ENCODE assay signal across 21 cellular contexts in the genomic region with DNA sequence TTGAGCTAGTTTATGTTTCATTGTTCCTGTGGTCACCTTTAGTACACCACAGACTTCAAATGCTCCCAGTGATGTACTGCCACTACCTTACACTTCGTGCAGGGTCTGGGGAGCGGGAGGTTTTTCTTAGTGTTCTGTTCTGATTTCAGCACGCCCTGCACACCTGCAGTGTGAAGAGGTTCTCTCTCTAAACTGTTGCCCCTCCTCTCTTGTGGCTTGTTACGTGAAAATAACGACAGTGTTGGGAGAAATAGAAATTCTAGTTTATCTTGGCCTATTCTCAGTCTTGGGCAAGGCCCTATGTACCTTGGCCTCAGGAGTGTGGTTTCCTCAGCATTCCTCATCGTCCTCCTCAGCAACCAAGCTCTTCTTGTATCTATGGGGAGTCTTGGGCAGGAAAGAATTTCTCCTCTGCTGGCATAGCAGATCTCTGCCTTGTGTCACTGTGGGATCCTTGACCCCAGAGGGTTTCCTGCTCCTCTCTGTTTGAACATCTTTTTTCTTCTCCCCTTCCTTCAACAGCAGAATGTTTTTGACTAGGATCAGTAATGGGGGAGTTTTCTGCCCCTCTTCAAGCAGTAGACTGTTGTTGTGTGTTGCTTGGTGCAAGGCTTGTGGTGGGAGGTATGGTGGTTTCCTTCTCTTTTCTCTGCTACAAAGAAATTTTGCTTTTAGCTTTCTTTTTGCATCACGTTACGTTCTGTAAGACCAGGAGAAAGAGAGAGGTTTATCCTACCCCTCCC. TPM values are rescaled to one million over a fixed set of nuclear protein-coding genes. Genes with fewer than 3 reads are reported as not detected.
DNase-seq lines count a peak whose midpoint lies in the region; ATAC-seq, FAIRE-seq and TF ChIP-seq lines count a peak whose summit lies in the region.
"Had no signal": no experiment of that assay in that cellular context is flagged by ENCODE, and none has a peak within 500 bp of the region (broad histone marks: within the 10 kb centered on the region; RNA-seq: fewer than 3 reads in every experiment).

No MANE protein-coding gene starts in this region.

- SMC1A ChIA-PET in GM12878 (lab: Charles Lee; ENCODE audit: uncharacterized antibody, unreplicated experiment): interaction anchor here (0.7 to 1.5 kb wide), 4 partner anchors 8 to 189 kb away, joined by 3 to 5 read pairs (median 3); no protein-coding TSS in a partner anchor

- no peak for TF ChIP-seq EP300 in GM12878 (IDR thresholded peaks at IDR 0.05; ENCODE audit: borderline replicate concordance in 1 of 2, control insufficient read depth in 1 of 2, low read depth in 2 of 2, low read length in 2 of 2)

- POLR2A ChIA-PET in CD8-positive, alpha-beta memory T cell (lab: Charles Lee): interaction anchor here (0.5 to 1.4 kb wide), 12 partner anchors 9 to 797 kb away, joined by 3 to 6 read pairs (median 4); a partner anchor contains a TSS
- POLR2A ChIA-PET in GM12878 (lab: Charles Lee): no interaction called here

- TF ChIP-seq CTCF in Loucy (conservative IDR thresholded peaks at IDR 0.05; ENCODE audit: low read length): no peak
- no peak for TF ChIP-seq CTCF in GM12878 (IDR thresholded peaks at IDR 0.05 in 2 of 3, conservative IDR thresholded peaks at IDR 0.05 in 1 of 3; ENCODE audit: control insufficient read depth in 2 of 3, extremely low read depth in 1 of 3, insufficient read depth in 1 of 3, low read depth in 3 of 3, low read length in 3 of 3)
- TF ChIP-seq CTCF in neural progenitor cell (IDR thresholded peaks at IDR 0.05): no peak
- no peak for TF ChIP-seq CTCF in left ventricle myocardium inferior (IDR thresholded peaks at IDR 0.05; ENCODE audit: borderline replicate concordance)

- RAD21 ChIA-PET in GM12878 (lab: Charles Lee; ENCODE audit: unreplicated experiment): no interaction called here

- WGBS in GM12878 (ENCODE audit: insufficient coverage, insufficient replicate concordance, low lambda C conversion rate, missing lambda C conversion rate): 66% methylated on average over 7 of the region's 8 CpGs

- no TSS peak for BruUV-seq in GM12878 (replicated peaks; lab: Mats Ljungman, UMichigan)

- ATAC-seq in GM12878 (no peak), GM19397 (IDR thresholded peaks at IDR 0.05; ENCODE audit: unreplicated experiment) (no peak)
- ATAC-seq: body of pancreas, foreskin keratinocyte, HCT116 had no signal

- peak overlapping the region; percentile 83 to 91 (median 90) for H3K4me3 Mint-ChIP-seq in CD8-positive, alpha-beta memory T cell
- no peak overlapping the region for H3K4me3 Mint-ChIP-seq in neural progenitor cell

- H3K36me3 Mint-ChIP-seq in CD8-positive, alpha-beta memory T cell: peaks cover 11 to 31% (median 24%) of the 10 kb centered on the region in 3 donors
- no peaks in the 10 kb centered on the region for H3K36me3 Mint-ChIP-seq in neural progenitor cell

- CTCF ChIA-PET in CD8-positive, alpha-beta memory T cell (lab: Charles Lee): interaction anchor here (0.9 to 1.8 kb wide), 8 partner anchors 9 to 318 kb away, joined by 3 to 4 read pairs (median 3); no protein-coding TSS in a partner anchor
- CTCF ChIA-PET in GM12878 (lab: Yijun Ruan, JAX): interaction anchor here (0.9 kb wide), 1 partner anchor 12 kb away, joined by 4 read pairs; no protein-coding TSS in a partner anchor

- no peak for TF ChIP-seq RAD21 in GM12878 (IDR thresholded peaks at IDR 0.05; ENCODE audit: insufficient read depth, low read depth, low read length)

- H3K4me2 ChIP-seq in Loucy (ENCODE audit: low read depth, low read length, poor library complexity, severe bottlenecking): peak overlapping the region; percentile 29
- no peak overlapping the region for H3K4me2 ChIP-seq in GM12878 (ENCODE audit: control insufficient read depth, insufficient read depth)
- H3K4me2 ChIP-seq in neural progenitor cell: no peak overlapping the region

- intact Hi-C loops in GM12878 (cut with micrococcal nuclease; ENCODE audit: unreplicated experiment) (no loop called here), left ventricle myocardium inferior (cut with micrococcal nuclease) (no loop called here)

- peaks cover 50 to 74% (median 69%) of the 10 kb centered on the region in 3 donors for H3K4me1 Mint-ChIP-seq in CD8-positive, alpha-beta memory T cell
- peaks cover 6% of the 10 kb centered on the region for H3K4me1 Mint-ChIP-seq in neural progenitor cell

- no peaks in the 10 kb centered on the region for H3K9me2 ChIP-seq in Loucy (replicated peaks; ENCODE audit: low read depth, low read length)

- peak overlapping the region; percentile 94 for H3K27ac ChIP-seq in CD8-positive, alpha-beta memory T cell (ENCODE audit: low read depth, low read length)
- H3K27ac ChIP-seq in GM12878 (ENCODE audit: control insufficient read depth, insufficient read depth) (peak overlapping the region; percentile 55), neural progenitor cell (no peak overlapping the region), left ventricle myocardium inferior (replicated peaks) (no peak overlapping the region)
- H3K27ac ChIP-seq: body of pancreas, coronary artery, foreskin keratinocyte had no signal

- H3K79me2 ChIP-seq in Loucy (ENCODE audit: insufficient read depth, low read length): no peaks in the 10 kb centered on the region
- no peaks in the 10 kb centered on the region; the same call in 1 of the 2 replicates for H3K79me2 ChIP-seq in GM12878 (ENCODE audit: control insufficient read depth, insufficient read depth, low read length)
- no peaks in the 10 kb centered on the region for H3K79me2 ChIP-seq in neural progenitor cell (ENCODE audit: low read depth)

- H3K9me3 Mint-ChIP-seq in CD8-positive, alpha-beta memory T cell: peaks cover 2 to 13% (median 8%) of the 10 kb centered on the region in 5 donors
- H3K9me3 Mint-ChIP-seq in neural progenitor cell: peaks cover 2% of the 10 kb centered on the region

- no peaks in the 10 kb centered on the region for H3K9me3 ChIP-seq in CD8-positive, alpha-beta memory T cell (ENCODE audit: low read length)
- H3K9me3 ChIP-seq in Loucy (ENCODE audit: insufficient read depth, low read depth, low read length) (no peaks in the 10 kb centered on the region), GM12878 (replicated peaks; ENCODE audit: control insufficient read depth, insufficient read depth, low read length) (peaks cover 18% of the 10 kb centered on the region), neural progenitor cell (ENCODE audit: low read depth) (no peaks in the 10 kb centered on the region), left ventricle myocardium inferior (replicated peaks) (no peaks in the 10 kb centered on the region)
- H3K9me3 ChIP-seq: body of pancreas, upper lobe of left lung had no signal

- H2AFZ ChIP-seq in Loucy (ENCODE audit: low read length): no peak overlapping the region; the same call in 1 of the 2 replicates
- peak overlapping the region; percentile 33 for H2AFZ ChIP-seq in GM12878 (ENCODE audit: control insufficient read depth, low read depth, low read length)
- peak overlapping the region; percentile 29 for H2AFZ ChIP-seq in neural progenitor cell (replicated peaks)

- peak overlapping the region; percentile 90 to 100 (median 98) for H3K27ac Mint-ChIP-seq in CD8-positive, alpha-beta memory T cell
- H3K27ac Mint-ChIP-seq in neural progenitor cell: peak overlapping the region; percentile 77

- no peak for TF ChIP-seq POLR2A in GM12878 (IDR thresholded peaks at IDR 0.05; ENCODE audit: low read depth, low read length)

- H4K20me1 ChIP-seq in Loucy (ENCODE audit: insufficient read depth, low read length, poor library complexity, severe bottlenecking) (no peaks in the 10 kb centered on the region), GM12878 (ENCODE audit: control insufficient read depth, insufficient read depth) (no peaks in the 10 kb centered on the region), neural progenitor cell (ENCODE audit: low read depth) (no peaks in the 10 kb centered on the region)

- no peak for FAIRE-seq in GM12878 (lab: Jason Lieb, UNC)

- H3K27me3 Mint-ChIP-seq in CD8-positive, alpha-beta memory T cell: peaks cover 0 to 1% of the 10 kb centered on the region in 2 donors
- no peaks in the 10 kb centered on the region for H3K27me3 Mint-ChIP-seq in neural progenitor cell (ENCODE audit: insufficient read depth, low read depth)

- DNase-seq in CD8-positive, alpha-beta memory T cell: peak in 3 of 5 donors; percentile 80 to 92 (median 83)
- no peak for DNase-seq in GM12878 (ENCODE audit: low read depth, low spot score)
- no peak for DNase-seq in neural progenitor cell (ENCODE audit: low spot score)
- no peak for DNase-seq in activated effector memory CD4-positive, alpha-beta T cell treated with Interleukin-2 at 50 U/mL for 16 hours
- DNase-seq in NCI-H1092 treated with DMSO at 0.1 percent for 48 hours (lab: John Stamatoyannopoulos, UW): no peak
- no peak for DNase-seq in left ventricle myocardium inferior
- DNase-seq: activated effector memory CD4-positive, alpha-beta T cell treated with anti-CD3 and anti-CD28 coated beads, Interleukin-2, amount 50 U/mL, for 16 hours; body of pancreas; foreskin keratinocyte; KBM-7; NCI-H1048; NCI-H2081; NCI-H524; OCI-M1; SHP77; stimulated activated CD4-positive, alpha-beta T cell treated with anti-CD3 and anti-CD28 coated beads, Interleukin-15, amount 100 ng/mL, for 24 hours had no signal

- H3K27me3 ChIP-seq in CD8-positive, alpha-beta memory T cell (ENCODE audit: insufficient read depth, low read length, poor library complexity, severe bottlenecking): no peaks in the 10 kb centered on the region
- H3K27me3 ChIP-seq in Loucy (ENCODE audit: insufficient read depth, low read length, poor library complexity, severe bottlenecking): no peaks in the 10 kb centered on the region
- no peaks in the 10 kb centered on the region for H3K27me3 ChIP-seq in GM12878 (replicated peaks in 1 of 2; ENCODE audit: control insufficient read depth in 2 of 2, insufficient read depth in 2 of 2, low read length in 1 of 2)
- H3K27me3 ChIP-seq in neural progenitor cell: no peaks in the 10 kb centered on the region
- peaks cover 18% of the 10 kb centered on the region for H3K27me3 ChIP-seq in left ventricle myocardium inferior (ENCODE audit: low read depth)
- H3K27me3 ChIP-seq: body of pancreas, foreskin keratinocyte, upper lobe of left lung had no signal

- H3K4me1 ChIP-seq in CD8-positive, alpha-beta memory T cell (ENCODE audit: insufficient read depth, low read length): peaks cover 31% of the 10 kb centered on the region
- H3K4me1 ChIP-seq in Loucy (ENCODE audit: insufficient read depth, low read length, poor library complexity, severe bottlenecking) (peaks cover 32% of the 10 kb centered on the region), GM12878 (ENCODE audit: control insufficient read depth, insufficient read depth, low read length) (peaks cover 7% of the 10 kb centered on the region), neural progenitor cell (no peaks in the 10 kb centered on the region), left ventricle myocardium inferior (no peaks in the 10 kb centered on the region)
- H3K4me1 ChIP-seq: body of pancreas, upper lobe of left lung had no signal

- H3F3A ChIP-seq in Loucy (ENCODE audit: low read depth) (no peaks in the 10 kb centered on the region), neural progenitor cell (ENCODE audit: low read depth) (no peaks in the 10 kb centered on the region)

- peak overlapping the region; percentile 54 for H3K4me3 ChIP-seq in CD8-positive, alpha-beta memory T cell (ENCODE audit: low read length)
- H3K4me3 ChIP-seq in Loucy (ENCODE audit: low read length, poor library complexity, severe bottlenecking) (no peak overlapping the region), GM12878 (no peak overlapping the region), neural progenitor cell (no peak overlapping the region), left ventricle myocardium inferior (no peak overlapping the region)
- H3K4me3 ChIP-seq: body of pancreas, coronary artery, upper lobe of left lung had no signal

- in situ Hi-C loops in GM12878 (cut with MboI): no loop called here

- no peaks in the 10 kb centered on the region for H3K36me3 ChIP-seq in CD8-positive, alpha-beta memory T cell (ENCODE audit: insufficient read depth, low read length)
- no peaks in the 10 kb centered on the region for H3K36me3 ChIP-seq in Loucy (ENCODE audit: insufficient read depth, low read length)
- no peaks in the 10 kb centered on the region for H3K36me3 ChIP-seq in GM12878 (ENCODE audit: control insufficient read depth in 2 of 2, insufficient read depth in 2 of 2, low read length in 1 of 2)
- no peaks in the 10 kb centered on the region for H3K36me3 ChIP-seq in neural progenitor cell
- H3K36me3 ChIP-seq in left ventricle myocardium inferior: no peaks in the 10 kb centered on the region
- H3K36me3 ChIP-seq: upper lobe of left lung had no signal

- no peak overlapping the region for H3K9ac ChIP-seq in Loucy (ENCODE audit: low read depth, low read length, poor library complexity, severe bottlenecking)
- no peak overlapping the region; the same call in 1 of the 2 replicates for H3K9ac ChIP-seq in GM12878 (ENCODE audit: control insufficient read depth, insufficient read depth, low read length)
- no peak overlapping the region for H3K9ac ChIP-seq in neural progenitor cell

RNA-seq across cellular contexts. Expression of a gene that starts 48.7 kb away (rescaled TPM):
- 1 to 10 TPM; 1.7 to 2.2 TPM for total RNA-seq in CD8-positive, alpha-beta memory T cell
- 0.58 TPM for polyA plus RNA-seq in CD8-positive, alpha-beta memory T cell
- total RNA-seq in GM12878 (2013; cell fraction: nucleolus; rRNA removed): 1.5 and 3.8 TPM in 2 replicates
- total RNA-seq in GM12878 (2014; rRNA removed) (1.7 and 1.8 TPM in 2 replicates), GM12878 (2014; rRNA removed; fragmentation: Illumina TruSeq; extraction: Trizol) (1.6 and 1.7 TPM in 2 replicates), GM12878 (2021) (0.80 and 1.4 TPM in 2 replicates), neural progenitor cell (ENCODE audit: low replicate concordance) (1.4 and 1.8 TPM in 2 replicates), left ventricle myocardium inferior (0.22 TPM)
- polyA plus RNA-seq in GM12878 (2011; ENCODE audit: low read depth): 6.8 TPM
- polyA plus RNA-seq in GM12878 (2011; rRNA removed) (1.5 and 2.4 TPM in 2 replicates), GM12878 (2014; fragmentation: Illumina TruSeq; extraction: Trizol) (2.2 and 3.0 TPM in 2 replicates), GM12878 (2014; fragmentation: Nextera tagmentation; extraction: Ambion mirVana) (under 1 TPM; 0.29 to 0.34 TPM), GM12878 (2014; rRNA removed) (0.58 and 0.97 TPM in 2 replicates), GM12878 (2016; fragmentation: Nextera tagmentation; extraction: Ambion mirVana) (under 1 TPM in 1 of 2 experiments, not detected in 1; 0.18 TPM)
- 0.22 and 0.52 TPM in 2 replicates for polyA plus RNA-seq in GM12878 (2011; cell fraction: cytosol; rRNA removed)
- 0.32 and 0.46 TPM in 2 replicates for polyA plus RNA-seq in GM12878 (2011; cell fraction: nucleus; rRNA removed)
- polyA plus RNA-seq in GM12878 (2012): 2.8 and 3.1 TPM in 2 replicates
- polyA minus RNA-seq in GM12878 (2011; rRNA and poly(A)+ RNA removed): 0.77 and 3.9 TPM in 2 replicates
- polyA minus RNA-seq in GM12878 (2011; cell fraction: cytosol; rRNA and poly(A)+ RNA removed): 3.3 and 3.9 TPM in 2 replicates
- 0.29 TPM in 1 of 2 replicates, not detected in the other for polyA minus RNA-seq in GM12878 (2011; cell fraction: nucleus; rRNA and poly(A)+ RNA removed)

RNA-seq across cellular contexts. Expression of a gene that starts 59.0 kb away (rescaled TPM):
- 100 to 1,000 TPM; 130 to 138 TPM for total RNA-seq in CD8-positive, alpha-beta memory T cell
- 59.0 TPM for polyA plus RNA-seq in CD8-positive, alpha-beta memory T cell
- total RNA-seq in GM12878 (2013; cell fraction: nucleolus; rRNA removed): 143 and 161 TPM in 2 replicates
- total RNA-seq in GM12878 (2014; rRNA removed) (30.6 and 34.2 TPM in 2 replicates), GM12878 (2014; rRNA removed; fragmentation: Illumina TruSeq; extraction: Trizol) (49.9 and 54.6 TPM in 2 replicates), GM12878 (2021) (41.9 and 43.0 TPM in 2 replicates), neural progenitor cell (ENCODE audit: low replicate concordance) (37.4 and 53.5 TPM in 2 replicates), left ventricle myocardium inferior (13.9 TPM)
- polyA plus RNA-seq in GM12878 (2011; ENCODE audit: low read depth): 15.6 TPM
- polyA plus RNA-seq in GM12878 (2011; rRNA removed) (35.7 and 54.6 TPM in 2 replicates), GM12878 (2014; fragmentation: Illumina TruSeq; extraction: Trizol) (30.9 and 39.6 TPM in 2 replicates), GM12878 (2014; fragmentation: Nextera tagmentation; extraction: Ambion mirVana) (100 to 1,000 TPM; 151 to 161 TPM), GM12878 (2014; rRNA removed) (53.1 and 55.9 TPM in 2 replicates), GM12878 (2016; fragmentation: Nextera tagmentation; extraction: Ambion mirVana) (100 to 1,000 TPM; 215 to 217 TPM)
- 8.9 and 9.1 TPM in 2 replicates for polyA plus RNA-seq in GM12878 (2011; cell fraction: cytosol; rRNA removed)
- polyA plus RNA-seq in GM12878 (2011; cell fraction: nucleus; rRNA removed): 28.9 and 32.0 TPM in 2 replicates
- polyA plus RNA-seq in GM12878 (2012): 26.3 and 31.8 TPM in 2 replicates
- polyA minus RNA-seq in GM12878 (2011; rRNA and poly(A)+ RNA removed): 16.3 and 21.9 TPM in 2 replicates
- 6.4 and 9.9 TPM in 2 replicates for polyA minus RNA-seq in GM12878 (2011; cell fraction: cytosol; rRNA and poly(A)+ RNA removed)
- 48.8 and 74.1 TPM in 2 replicates for polyA minus RNA-seq in GM12878 (2011; cell fraction: nucleus; rRNA and poly(A)+ RNA removed)

Comparison
In these comparisons a context has a peak if more than half of its experiments do, and no peak if none do; other contexts are left out.
1. DNase-seq: peak in CD8-positive, alpha-beta memory T cell (3 of 5); none in GM12878 (single experiment), neural progenitor cell (single experiment), activated effector memory CD4-positive, alpha-beta T cell treated with Interleukin-2 at 50 U/mL for 16 hours (single experiment), NCI-H1092 treated with DMSO at 0.1 percent for 48 hours (single experiment) and left ventricle myocardium inferior (single experiment).
2. H3K27ac ChIP-seq: peak in CD8-positive, alpha-beta memory T cell (single experiment) and GM12878 (single experiment); none in neural progenitor cell (single experiment) and left ventricle myocardium inferior (single experiment).